ENCODE assay signal across 7 cellular contexts in the genomic region with DNA sequence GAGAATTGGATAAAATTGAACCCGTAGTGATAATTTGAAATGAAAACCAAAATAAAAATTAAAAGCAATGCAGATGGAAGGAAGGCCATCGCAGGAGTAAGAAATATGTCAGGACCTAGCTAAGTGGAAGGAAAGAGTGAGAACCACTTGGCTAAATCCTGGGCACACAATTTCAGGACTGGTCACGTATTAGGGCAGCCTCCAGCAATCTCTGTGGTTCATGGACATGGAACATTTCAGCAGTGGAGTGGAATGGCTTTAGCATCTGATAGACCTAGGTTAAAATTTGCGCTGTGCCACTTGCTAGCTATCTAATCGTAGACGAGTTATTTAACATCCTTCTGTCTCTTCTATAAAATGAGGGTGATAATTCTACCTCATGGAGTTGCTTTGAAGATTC.
"Had no signal": no experiment of that assay in that cellular context is flagged by ENCODE, and none has a peak within 500 bp of the region (broad histone marks: within the 10 kb centered on the region; RNA-seq: fewer than 3 reads in every experiment).

No MANE protein-coding gene starts in this region.

- ATAC-seq: GM23338, HCT116, HepG2 had no signal

- H3K27ac ChIP-seq: KMS-11 had no signal

- DNase-seq: H7, HFFc6, KBM-7 had no signal

- FAIRE-seq: HepG2 had no signal
